In genomic region chr3:49410844-49411549, GRCh38 we compare ENCODE assay signal across 8 cellular contexts. TPM values are rescaled to one million over a fixed set of nuclear protein-coding genes. Genes with fewer than 3 reads are reported as not detected.
DNase-seq lines count a peak whose midpoint lies in the region; ATAC-seq and TF ChIP-seq lines count a peak whose summit lies in the region.

No MANE protein-coding gene starts in this region.

- peaks cover 12% of the 10 kb centered on the region for H4K20me1 ChIP-seq in mammary epithelial cell (ENCODE audit: insufficient read depth, low read length)

- no peak overlapping the region for H2AK5ac ChIP-seq in mesendoderm (ENCODE audit: low read length)

- H3K18ac ChIP-seq in mesendoderm (ENCODE audit: low read length): peak overlapping the region; percentile 99

- no peak overlapping the region for H4K8ac ChIP-seq in mesendoderm (ENCODE audit: low read depth, low read length)

- peaks cover 8% of the 10 kb centered on the region for H3K79me1 ChIP-seq in mesendoderm (ENCODE audit: low read length)

- H3K9me3 ChIP-seq in mammary epithelial cell (replicated peaks; ENCODE audit: insufficient read depth, low read length) (no peaks in the 10 kb centered on the region), aorta (ENCODE audit: control insufficient read depth, low read length) (no peaks in the 10 kb centered on the region)

- dilution Hi-C loops in mammary epithelial cell (cut with HindIII; ENCODE audit: low sequenced_read_pairs): loop anchor here (5.0 kb wide), 4 partner anchors 64 to 329 kb away; partner anchors contain the start of gene KLHDC8B

- H3K79me2 ChIP-seq in ACC112 (ENCODE audit: control insufficient read depth, insufficient read depth, low read length, unreplicated experiment): peaks cover 81% of the 10 kb centered on the region
- H3K79me2 ChIP-seq in mammary epithelial cell (ENCODE audit: insufficient read depth, low read length): peaks cover 80% of the 10 kb centered on the region
- H3K79me2 ChIP-seq in mesendoderm (ENCODE audit: control insufficient read depth, insufficient read depth, low read length): peaks cover 60% of the 10 kb centered on the region

- peak overlapping the region; percentile 98 for H3K56ac ChIP-seq in mesendoderm (ENCODE audit: low read length)

- H4K5ac ChIP-seq in mesendoderm (ENCODE audit: low read length): no peak overlapping the region

- CTCF ChIA-PET in mammary epithelial cell (lab: Charles Lee; ENCODE audit: low non-redundant PET): no interaction called here

- H3K9ac ChIP-seq in mammary epithelial cell (ENCODE audit: insufficient read depth, low read length) (peak overlapping the region; percentile 86), mesendoderm (ENCODE audit: low read length) (peak overlapping the region; percentile 96)

- no peak for ATAC-seq in aorta (ENCODE audit: low FRiP score)
- ATAC-seq in HG02642 (IDR thresholded peaks at IDR 0.05; ENCODE audit: poor library complexity, unreplicated experiment): no peak

- H3K27me3 ChIP-seq in ACC112 (ENCODE audit: insufficient read depth, low read length) (no peaks in the 10 kb centered on the region), HL-60 (ENCODE audit: insufficient read depth, poor library complexity, severe bottlenecking) (no peaks in the 10 kb centered on the region), mammary epithelial cell (ENCODE audit: insufficient read depth, low read length) (no peaks in the 10 kb centered on the region), mesendoderm (ENCODE audit: insufficient read depth, low read length, poor library complexity) (no peaks in the 10 kb centered on the region), aorta (ENCODE audit: control insufficient read depth in 1 of 2, insufficient read depth in 2 of 2, low read length in 1 of 2) (no peaks in the 10 kb centered on the region)

- H3K4me1 ChIP-seq in ACC112 (ENCODE audit: control insufficient read depth, insufficient read depth, low read length, unreplicated experiment) (peaks cover 50% of the 10 kb centered on the region), mammary epithelial cell (ENCODE audit: insufficient read depth, low read length) (peaks cover 35% of the 10 kb centered on the region), mesendoderm (ENCODE audit: control insufficient read depth, low read depth, low read length) (peaks cover 6% of the 10 kb centered on the region), aorta (ENCODE audit: control insufficient read depth in 1 of 2, insufficient read depth in 2 of 2, low read length in 2 of 2) (peaks cover 0 to 12% of the 10 kb centered on the region in 2 donors)

- BruUV-seq in mammary epithelial cell (replicated peaks; lab: Mats Ljungman, UMichigan): TSS peak; percentile 41

- peak overlapping the region; percentile 72 for H3K4me2 ChIP-seq in mammary epithelial cell (ENCODE audit: insufficient read depth, low read depth, low read length)
- peak overlapping the region; percentile 61 for H3K4me2 ChIP-seq in mesendoderm (ENCODE audit: low read length)

- 2% methylated on average over 13 of the region's 35 CpGs for WGBS in mammary epithelial cell (ENCODE audit: low coverage, missing lambda C conversion rate)
- no CpG with 5 or more reads among the region's 35 CpGs for WGBS in mesendoderm (ENCODE audit: extremely low coverage, insufficient coverage, low lambda C conversion rate)
- 0% methylated on average over 35 of the region's 35 CpGs for WGBS in aorta, 2 donors

- peak overlapping the region; percentile 31 for H3K23ac ChIP-seq in mesendoderm (ENCODE audit: low read length)

- peak overlapping the region; percentile 34 for H2BK120ac ChIP-seq in mesendoderm (ENCODE audit: low read depth, low read length)

- H2AFZ ChIP-seq in ACC112 (ENCODE audit: low read length, unreplicated experiment) (no peak overlapping the region), mammary epithelial cell (ENCODE audit: low read depth, low read length) (peak overlapping the region; percentile 74)

- no peak overlapping the region for H2BK5ac ChIP-seq in mesendoderm (ENCODE audit: low read length)

- DNase-seq in HL-60 (ENCODE audit: low read depth in 1 of 2, low spot score in 1 of 2): peak in 1 of 2 experiments; percentile 52
- peak; percentile 39 for DNase-seq in mammary epithelial cell
- DNase-seq in mesendoderm: no peak
- no peak for DNase-seq in aorta
- no peak for DNase-seq in DMS153 (lab: John Stamatoyannopoulos, UW)
- DNase-seq in NCI-H510A treated with DMSO at 0.1 percent for 48 hours (lab: John Stamatoyannopoulos, UW): no peak

- H3K36me3 ChIP-seq in ACC112 (ENCODE audit: insufficient read depth, low read length) (0 out of 2 replicates have a peak, but pooled peaks cover 6% of the 10 kb centered on the region), mammary epithelial cell (ENCODE audit: insufficient read depth, low read length) (peaks cover 5% of the 10 kb centered on the region), mesendoderm (ENCODE audit: control insufficient read depth, insufficient read depth, low read length) (no peaks in the 10 kb centered on the region), aorta (ENCODE audit: control insufficient read depth in 1 of 2, insufficient read depth in 2 of 2, low read length in 1 of 2) (peaks cover 0 to 2% of the 10 kb centered on the region in 2 donors)

- TF ChIP-seq CTCF in HL-60 (IDR thresholded peaks at IDR 0.05; ENCODE audit: insufficient read depth, low read length) (no peak), mammary epithelial cell (conservative IDR thresholded peaks at IDR 0.05 in 1 of 2, IDR thresholded peaks at IDR 0.05 in 1 of 2; ENCODE audit: extremely low read depth in 1 of 2, insufficient read depth in 1 of 2, low read depth in 1 of 2, low read length in 2 of 2) (no peak)

- intact Hi-C loops in mammary epithelial cell (cut with micrococcal nuclease) (no loop called here), aorta (cut with DNase I) (loop anchor here in 1 of 2 donors (5.0 kb wide), 3 partner anchors 54 to 319 kb away; partner anchors contain the start of genes GPX1, QRICH1 and USP4)

- in situ Hi-C loops in mammary epithelial cell (cut with MboI; ENCODE audit: low sequenced_read_pairs in 2 of 2): no loop called here

- peak overlapping the region; percentile 98 for H3K4ac ChIP-seq in mesendoderm (ENCODE audit: low read depth, low read length)

- H3K4me3 ChIP-seq in ACC112 (ENCODE audit: low read depth, low read length) (peak overlapping the region; percentile 100), HL-60 (replicated peaks; ENCODE audit: insufficient read depth, low read length) (peak overlapping the region; percentile 74), mammary epithelial cell (replicated peaks in 1 of 3; ENCODE audit: insufficient read depth in 1 of 3, low read depth in 2 of 3, low read length in 3 of 3) (peak overlapping the region; percentile 86 to 94 (median 90)), mesendoderm (ENCODE audit: low read length) (peak overlapping the region; percentile 96), aorta (ENCODE audit: low read length in 2 of 2) (peak overlapping the region; percentile 68 to 97)

- no peak overlapping the region for H2BK15ac ChIP-seq in mesendoderm (replicated peaks; ENCODE audit: low read depth)

- H3K27ac ChIP-seq in ACC112 (ENCODE audit: low read depth, low read length) (peak overlapping the region; percentile 85), HL-60 (replicated peaks) (peak overlapping the region; percentile 86), mammary epithelial cell (ENCODE audit: insufficient read depth, low read depth, low read length) (peak overlapping the region; percentile 91), mesendoderm (ENCODE audit: low read depth, low read length) (peak overlapping the region; percentile 97), aorta (ENCODE audit: low read depth in 1 of 2, low read length in 2 of 2) (peak overlapping the region; percentile 87 to 97)

RNA-seq across cellular contexts. Expression of gene RHOA, which starts 0.8 kb away (rescaled TPM):
- total RNA-seq in mammary epithelial cell: 100 to 1,000 TPM; 406 to 421 TPM
- 486 TPM for polyA plus RNA-seq in mammary epithelial cell
- 1,295 TPM for polyA minus RNA-seq in mammary epithelial cell
- 409 TPM for polyA plus RNA-seq in mesendoderm (2013, experiment 1 of 2)
- polyA plus RNA-seq in mesendoderm (2013, experiment 2 of 2): 408 TPM
- total RNA-seq in aorta: 100 to 1,000 TPM; 465 to 552 TPM
- 100 to 1,000 TPM; 367 to 580 TPM for polyA plus RNA-seq in aorta

RNA-seq across cellular contexts. Expression of gene TCTA, which starts 1.2 kb away (rescaled TPM):
- total RNA-seq in mammary epithelial cell: 10 to 100 TPM; 17.3 to 21.7 TPM
- polyA plus RNA-seq in mammary epithelial cell: 29.2 TPM
- polyA minus RNA-seq in mammary epithelial cell: 30.4 TPM
- polyA plus RNA-seq in mesendoderm (2013, experiment 1 of 2): 6.6 TPM
- polyA plus RNA-seq in mesendoderm (2013, experiment 2 of 2): 6.5 TPM
- total RNA-seq in aorta: 10 to 100 TPM; 23.8 to 27.2 TPM
- polyA plus RNA-seq in aorta: 10 to 100 TPM; 24.8 to 27.3 TPM

RNA-seq across cellular contexts. Expression of gene AMT, which starts 11.3 kb away (rescaled TPM):
- total RNA-seq in mammary epithelial cell (1 to 10 TPM; 1.2 to 3.8 TPM), aorta (10 to 100 TPM in 1 of 2 donors, 1 to 10 TPM in 1; 3.6 to 11.3 TPM)
- polyA plus RNA-seq in mammary epithelial cell (1.7 TPM), aorta (10 to 100 TPM; 12.6 to 70.8 TPM)
- not detected for polyA minus RNA-seq in mammary epithelial cell
- 20.4 TPM for polyA plus RNA-seq in mesendoderm (2013, experiment 1 of 2)
- polyA plus RNA-seq in mesendoderm (2013, experiment 2 of 2): 20.5 TPM

RNA-seq across cellular contexts. Expression of gene NICN1, which starts 18.1 kb away (rescaled TPM):
- total RNA-seq in mammary epithelial cell (10 to 100 TPM in 1 of 2 donors, 1 to 10 TPM in 1; 7.3 to 12.5 TPM), aorta (10 to 100 TPM; 10.7 to 25.6 TPM)
- polyA plus RNA-seq in mammary epithelial cell (7.3 TPM), aorta (10 to 100 TPM in 1 of 2 donors, 1 to 10 TPM in 1; 5.5 to 23.4 TPM)
- polyA minus RNA-seq in mammary epithelial cell: 2.1 TPM
- 3.0 TPM for polyA plus RNA-seq in mesendoderm (2013, experiment 1 of 2)
- polyA plus RNA-seq in mesendoderm (2013, experiment 2 of 2): 3.6 TPM

RNA-seq across cellular contexts. Expression of gene GPX1, which starts 52.8 kb away (rescaled TPM):
- 100 to 1,000 TPM; 275 to 607 TPM for total RNA-seq in mammary epithelial cell
- 776 TPM for polyA plus RNA-seq in mammary epithelial cell
- polyA minus RNA-seq in mammary epithelial cell: 167 TPM
- 252 TPM for polyA plus RNA-seq in mesendoderm (2013, experiment 1 of 2)
- polyA plus RNA-seq in mesendoderm (2013, experiment 2 of 2): 250 TPM
- 100 to 1,000 TPM; 174 to 209 TPM for total RNA-seq in aorta
- 100 to 1,000 TPM; 316 to 484 TPM for polyA plus RNA-seq in aorta
